In the genomic region with DNA sequence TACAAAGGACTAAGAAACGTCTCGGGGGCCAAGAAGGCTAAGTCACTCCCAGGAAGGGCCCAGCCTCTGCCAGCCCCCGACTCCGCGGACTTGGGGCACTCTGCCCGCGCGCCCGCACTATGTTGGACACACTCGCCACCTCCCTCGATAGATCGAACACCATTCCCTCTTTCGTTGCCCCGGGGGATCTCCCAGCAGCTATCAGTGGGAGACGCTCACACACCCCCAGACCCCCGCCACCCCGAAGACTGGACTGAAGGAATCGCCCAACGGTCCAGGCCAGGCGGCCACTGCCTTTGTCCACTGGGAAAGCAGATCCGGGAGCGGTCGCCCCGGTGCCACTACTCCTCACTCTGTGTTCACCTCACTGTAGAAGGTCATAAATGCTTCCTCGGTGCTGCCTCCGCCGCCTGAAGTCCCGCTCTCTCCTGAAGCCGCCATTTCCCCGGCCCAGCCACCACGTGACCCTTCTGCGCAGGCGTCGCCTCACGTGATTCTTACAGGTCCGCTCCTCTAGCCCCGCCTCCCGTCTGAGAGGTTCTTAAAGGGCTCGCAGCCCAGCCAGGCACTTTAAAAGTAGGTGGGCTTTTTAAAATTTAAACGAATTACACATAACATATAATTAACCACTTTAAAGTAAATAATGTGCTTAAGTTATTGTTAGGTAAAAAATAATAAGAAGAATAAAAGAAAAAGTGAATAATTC, we compare ENCODE assay signal across 8 cellular contexts. TPM values are rescaled to one million over a fixed set of nuclear protein-coding genes. Genes with fewer than 3 reads are reported as not detected.
DNase-seq lines count a peak whose midpoint lies in the region; ATAC-seq and TF ChIP-seq lines count a peak whose summit lies in the region.

Gene DNAJC8 (minus strand): TSS at position 472 of the 706 bp plus-strand sequence. CDS start 31 bp downstream, at position 441.

- no peaks in the 10 kb centered on the region for H3K9me3 Mint-ChIP-seq in activated T-cell treated with anti-CD3 and anti-CD28 coated beads, Interleukin-2, amount 50 U/mL, for 24 hours

- peaks cover 38% of the 10 kb centered on the region for H3K36me3 Mint-ChIP-seq in activated T-cell treated with anti-CD3 and anti-CD28 coated beads, Interleukin-2, amount 50 U/mL, for 24 hours (ENCODE audit: low read depth)

- peak; percentile 92 for TF ChIP-seq POLR2A in erythroblast (IDR thresholded peaks at IDR 0.05; ENCODE audit: low read length)

- TSS peak; percentile 89 for BruUV-seq in Panc1 (replicated peaks; lab: Mats Ljungman, UMichigan)

- H3K27ac Mint-ChIP-seq in activated T-cell treated with anti-CD3 and anti-CD28 coated beads, Interleukin-2, amount 50 U/mL, for 24 hours = peak within 1 kb of the TSS; percentile 99

- H3K27me3 Mint-ChIP-seq in activated T-cell treated with anti-CD3 and anti-CD28 coated beads, Interleukin-2, amount 50 U/mL, for 24 hours = no peaks in the 10 kb centered on the region

- TF ChIP-seq CTCF in Panc1 (IDR thresholded peaks at IDR 0.05) = no peak

- H3K27me3 ChIP-seq in Panc1 (ENCODE audit: control insufficient read depth, insufficient read depth, low read length) (no peaks in the 10 kb centered on the region), mucosa of rectum (ENCODE audit: control insufficient read depth in 2 of 2, insufficient read depth in 2 of 2, low read length in 2 of 2) (no peaks in the 10 kb centered on the region)

- H3K9me3 ChIP-seq in Panc1 (ENCODE audit: control insufficient read depth, insufficient read depth, low read depth, low read length) = no peaks in the 10 kb centered on the region
- no peaks in the 10 kb centered on the region for H3K9me3 ChIP-seq in mucosa of rectum (ENCODE audit: control insufficient read depth in 2 of 2, low read length in 2 of 2)

- in situ Hi-C loops in KBM-7 (cut with MboI; ENCODE audit: low pct_unique_long_range_greater_than_20kb, low sequenced_read_pairs) (no loop called here), Panc1 (cut with HindIII; ENCODE audit: low pct_unique_long_range_greater_than_20kb, low sequenced_read_pairs) (no loop called here)

- POLR2A ChIA-PET in Panc1 (lab: Charles Lee) = interaction anchor here (1.0 kb wide), 1 partner anchor 14 kb away, joined by 5 read pairs; no protein-coding TSS in a partner anchor

- peak within 1 kb of the TSS; percentile 88 to 95 for H3K9ac ChIP-seq in mucosa of rectum (ENCODE audit: low read depth in 1 of 2, low read length in 2 of 2)

- H3K4me3 ChIP-seq in Panc1 (ENCODE audit: low read depth in 2 of 2, low read length in 2 of 2) = peak within 1 kb of the TSS; percentile 93 to 95
- peak within 1 kb of the TSS; percentile 95 to 97 for H3K4me3 ChIP-seq in mucosa of rectum (ENCODE audit: low read length in 2 of 2)

- H3K36me3 ChIP-seq in Panc1 (ENCODE audit: control insufficient read depth, insufficient read depth, low read length) = peaks cover 11% of the 10 kb centered on the region
- H3K36me3 ChIP-seq in mucosa of rectum (ENCODE audit: control insufficient read depth in 2 of 2, insufficient read depth in 2 of 2, low read length in 2 of 2) = peaks cover under 1 to 11% of the 10 kb centered on the region in 2 donors

- H3K4me1 Mint-ChIP-seq in activated T-cell treated with anti-CD3 and anti-CD28 coated beads, Interleukin-2, amount 50 U/mL, for 24 hours (ENCODE audit: low read depth) = peaks cover 36% of the 10 kb centered on the region

- DNase-seq in CMK (ENCODE audit: low read depth) = peak; percentile 89
- DNase-seq in KBM-7 = peak; percentile 85
- no peak for DNase-seq in Panc1 (ENCODE audit: low read depth, low spot score)
- DNase-seq in activated T-cell treated with anti-CD3 and anti-CD28 coated beads, Interleukin-2, amount 50 U/mL, for 24 hours = peak; percentile 93
- peak; percentile 95 to 97 for DNase-seq in erythroblast (lab: John Stamatoyannopoulos, UW)
- DNase-seq in stimulated activated CD8-positive, alpha-beta memory T cell treated with anti-CD3 and anti-CD28 coated beads, Interleukin-4, amount 100 ng/mL, for 4 hours (ENCODE audit: low read depth in 2 of 2, low spot score in 1 of 2) = peak; percentile 92 to 96

- intact Hi-C loops in Panc1 (cut with micrococcal nuclease; ENCODE audit: unreplicated experiment) = no loop called here

- CTCF ChIA-PET in Panc1 (lab: Charles Lee) = no interaction called here

- peak within 1 kb of the TSS; percentile 91 for H3K27ac ChIP-seq in Panc1 (ENCODE audit: low read length)
- peak within 1 kb of the TSS; percentile 53 to 74 for H3K27ac ChIP-seq in mucosa of rectum (ENCODE audit: low read depth in 2 of 2, low read length in 2 of 2)

- ATAC-seq in GM21515 (IDR thresholded peaks at IDR 0.05; ENCODE audit: unreplicated experiment) (peak; percentile 56), Panc1 (peak; percentile 85)

- peak within 1 kb of the TSS; percentile 99 for H3K4me3 Mint-ChIP-seq in activated T-cell treated with anti-CD3 and anti-CD28 coated beads, Interleukin-2, amount 50 U/mL, for 24 hours

- H3K4me1 ChIP-seq in Panc1 (ENCODE audit: control insufficient read depth, insufficient read depth, low read length) (peaks cover 8% of the 10 kb centered on the region), mucosa of rectum (ENCODE audit: control insufficient read depth in 2 of 2, insufficient read depth in 2 of 2, low read length in 2 of 2) (peaks cover 9 to 17% of the 10 kb centered on the region in 2 donors)

RNA-seq across cellular contexts. Expression of gene DNAJC8, which starts in this region (rescaled TPM):
- 127 TPM for total RNA-seq in Panc1 (2021; ENCODE audit: unreplicated experiment)
- polyA plus RNA-seq in Panc1 (2012; ENCODE audit: insufficient read length) = 94.8 TPM
